ENCODE assay signal across 10 cellular contexts in the genomic region with DNA sequence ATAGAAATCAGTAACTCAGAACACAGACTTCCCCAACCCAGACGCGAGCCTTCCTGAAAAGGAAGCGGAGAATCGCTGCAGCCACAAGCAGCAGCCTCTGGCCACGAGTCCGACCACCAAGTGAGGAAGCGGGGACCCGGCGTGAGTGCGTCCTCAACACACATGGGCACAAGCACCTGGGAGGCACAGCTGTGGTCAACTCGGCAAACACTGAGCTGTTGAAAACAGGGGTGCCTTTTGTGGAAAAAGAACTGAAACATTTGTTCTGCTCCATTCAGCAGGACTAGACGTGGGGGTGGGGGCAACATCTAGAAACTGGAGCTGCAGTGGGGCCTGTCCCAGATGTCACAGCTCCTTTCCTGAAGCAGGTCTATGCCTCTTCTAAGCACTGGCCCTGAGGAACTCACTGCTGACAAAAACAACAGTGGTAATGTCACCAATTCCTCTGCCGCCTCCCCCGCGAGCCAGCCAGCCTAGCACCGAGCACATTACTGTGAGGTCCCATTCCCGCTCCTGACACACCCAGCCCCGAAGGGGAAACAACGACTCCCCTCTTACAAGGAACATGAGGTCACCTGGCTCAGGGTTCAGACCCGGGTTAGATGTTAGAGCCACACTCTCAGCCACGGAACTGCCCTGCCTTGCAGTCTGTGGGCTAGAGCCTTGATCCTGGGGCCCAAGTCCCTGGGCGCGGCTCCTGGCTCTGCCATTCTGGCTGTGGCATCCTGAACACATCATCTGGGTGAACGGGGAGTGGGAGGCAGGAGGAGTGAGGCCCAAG. TPM values are rescaled to one million over a fixed set of nuclear protein-coding genes. Genes with fewer than 3 reads are reported as not detected.
DNase-seq lines count a peak whose midpoint lies in the region; ATAC-seq, FAIRE-seq and TF ChIP-seq lines count a peak whose summit lies in the region.
"Had no signal": no experiment of that assay in that cellular context is flagged by ENCODE, and none has a peak within 500 bp of the region (broad histone marks: within the 10 kb centered on the region; RNA-seq: fewer than 3 reads in every experiment).

No MANE protein-coding gene starts in this region.

- H3K79me2 ChIP-seq in PC-3 (ENCODE audit: low read length) = no peaks in the 10 kb centered on the region

- no peaks in the 10 kb centered on the region for H3F3A ChIP-seq in PC-3 (ENCODE audit: low read length, unreplicated experiment)

- H3K4me1 ChIP-seq in small intestine (ENCODE audit: control insufficient read depth in 2 of 2, insufficient read depth in 1 of 2, low read depth in 1 of 2, low read length in 1 of 2) = peaks cover 13 to 19% of the 10 kb centered on the region in 2 donors
- peaks cover 8% of the 10 kb centered on the region; the same call in 1 of the 2 replicates for H3K4me1 ChIP-seq in PC-3 (ENCODE audit: insufficient read depth, low read length)

- H3K9me3 ChIP-seq in small intestine (ENCODE audit: control insufficient read depth, low read depth) = no peaks in the 10 kb centered on the region
- H3K9me3 ChIP-seq in PC-3 (ENCODE audit: low read length) = no peaks in the 10 kb centered on the region
- H3K9me3 ChIP-seq: ovary had no signal

- no peaks in the 10 kb centered on the region for H3K36me3 ChIP-seq in small intestine (ENCODE audit: control insufficient read depth in 2 of 2, insufficient read depth in 2 of 2, low read length in 2 of 2)
- no peaks in the 10 kb centered on the region for H3K36me3 ChIP-seq in PC-3 (ENCODE audit: low read depth, low read length)
- H3K36me3 ChIP-seq: ovary had no signal

- CTCF ChIA-PET in PC-3 (lab: Charles Lee) = no interaction called here

- ATAC-seq in GM18858 (IDR thresholded peaks at IDR 0.05; ENCODE audit: unreplicated experiment) (peak; percentile 40), HG03066 (IDR thresholded peaks at IDR 0.05; ENCODE audit: low read depth, unreplicated experiment) (peak; percentile 50), PC-3 (no peak)
- ATAC-seq: HCT116 had no signal

- H3K27me3 ChIP-seq in small intestine (ENCODE audit: control insufficient read depth in 2 of 2, insufficient read depth in 2 of 2, low read length in 2 of 2) (no peaks in the 10 kb centered on the region), PC-3 (ENCODE audit: low read length) (no peaks in the 10 kb centered on the region)
- H3K27me3 ChIP-seq: ovary had no signal

- H3K27ac Mint-ChIP-seq in glutamatergic neuron (ENCODE audit: unreplicated experiment) = no peak overlapping the region

- H3K9me2 ChIP-seq in PC-3 (replicated peaks; ENCODE audit: low read length) = no peaks in the 10 kb centered on the region

- no peaks in the 10 kb centered on the region for H4K20me1 ChIP-seq in PC-3 (ENCODE audit: low read length)

- H3K9ac ChIP-seq in PC-3 (ENCODE audit: low read length) = no peak overlapping the region

- H2AFZ ChIP-seq in PC-3 (ENCODE audit: low read length) = no peak overlapping the region

- no peak overlapping the region for H3K4me2 ChIP-seq in PC-3 (ENCODE audit: low read length)

- peaks cover 30% of the 10 kb centered on the region for H3K4me1 Mint-ChIP-seq in glutamatergic neuron (ENCODE audit: low read depth, unreplicated experiment)

- H3K27ac ChIP-seq in small intestine (ENCODE audit: low read depth in 1 of 2, low read length in 1 of 2) (peak overlapping the region; percentile 75 to 76), PC-3 (ENCODE audit: low read length) (no peak overlapping the region)
- H3K27ac ChIP-seq: ovary had no signal

- no peak overlapping the region for H3K4me3 ChIP-seq in small intestine (ENCODE audit: low read depth in 1 of 2, low read length in 2 of 2)
- H3K4me3 ChIP-seq in PC-3 (ENCODE audit: low read length) = no peak overlapping the region
- H3K4me3 ChIP-seq: ovary had no signal

- TF ChIP-seq CTCF in PC-3 (conservative IDR thresholded peaks at IDR 0.05; ENCODE audit: low read depth, low read length) (no peak), glutamatergic neuron (IDR thresholded peaks at IDR 0.05; ENCODE audit: partially characterized antibody, unreplicated experiment) (no peak)

- H3K4me3 Mint-ChIP-seq in glutamatergic neuron (ENCODE audit: unreplicated experiment) = no peak overlapping the region

- H3K27me3 Mint-ChIP-seq in glutamatergic neuron (ENCODE audit: unreplicated experiment) = peaks cover 3% of the 10 kb centered on the region

- no peak for FAIRE-seq in small intestine (lab: Jason Lieb, UNC)

- no TSS peak for BruUV-seq in PC-3 (replicated peaks; lab: Mats Ljungman, UMichigan)

- peaks cover 10% of the 10 kb centered on the region for H3K9me3 Mint-ChIP-seq in glutamatergic neuron (ENCODE audit: unreplicated experiment)

- H3K36me3 Mint-ChIP-seq in glutamatergic neuron (ENCODE audit: unreplicated experiment) = no peaks in the 10 kb centered on the region

- intact Hi-C loops in PC-3 (cut with micrococcal nuclease) = no loop called here

- POLR2A ChIA-PET in PC-3 (lab: Charles Lee; ENCODE audit: unreplicated experiment) = no interaction called here

- DNase-seq in activated T-cell treated with anti-CD3 and anti-CD28 coated beads for 48 hours (ENCODE audit: low read depth) = peak; percentile 46
- DNase-seq in small intestine = peak; percentile 90
- DNase-seq in PC-3 = no peak
- DNase-seq in GOT3 (lab: John Stamatoyannopoulos, UW) = no peak
- no peak for DNase-seq in glutamatergic neuron
- DNase-seq in NOMO-1 treated with dmso at 0.1 percent for 144 hours (lab: John Stamatoyannopoulos, UW; ENCODE audit: unreplicated experiment) = no peak

- 51 to 64% (median 54%) methylated on average over 24 of the region's 24 CpGs for WGBS in small intestine, 3 donors

RNA-seq across cellular contexts. Expression of a gene that starts 28.9 kb away (rescaled TPM):
- 100 to 1,000 TPM in 1 of 3 donors, 10 to 100 TPM in 1, 1 to 10 TPM in 1; 8.7 to 117 (median 67.6) TPM for polyA plus RNA-seq in small intestine
- 5.0 and 7.8 TPM in 2 replicates for total RNA-seq in PC-3 (2014; rRNA removed)
- 9.6 TPM for total RNA-seq in glutamatergic neuron (ENCODE audit: unreplicated experiment)

RNA-seq across cellular contexts. Expression of a gene that starts 36.3 kb away (rescaled TPM):
- polyA plus RNA-seq in small intestine = 10 to 100 TPM; 37.8 to 66.1 (median 42.7) TPM
- total RNA-seq in PC-3 (2014; rRNA removed) = 25.9 and 32.5 TPM in 2 replicates
- total RNA-seq in glutamatergic neuron (ENCODE audit: unreplicated experiment) = 32.7 TPM

Comparison
In these comparisons a context has a peak if more than half of its experiments do, and no peak if none do; other contexts are left out.
1. DNase-seq: peak in activated T-cell treated with anti-CD3 and anti-CD28 coated beads for 48 hours (single experiment) and small intestine (single experiment); none in PC-3 (single experiment), GOT3 (single experiment), glutamatergic neuron (single experiment) and NOMO-1 treated with dmso at 0.1 percent for 144 hours (single experiment).